ENCODE assay signal across 23 cellular contexts in genomic region chr10:89980166-89980565, GRCh38.
"Had no signal": no experiment of that assay in that cellular context is flagged by ENCODE, and none has a peak within 500 bp of the region (broad histone marks: within the 10 kb centered on the region; RNA-seq: fewer than 3 reads in every experiment).

No MANE protein-coding gene starts in this region.

- H2AFZ ChIP-seq: hepatocyte had no signal

- H3K4me3 ChIP-seq: coronary artery, dorsolateral prefrontal cortex, esophagus muscularis mucosa, gastroesophageal sphincter, heart left ventricle, hepatocyte, left lung, lower lobe of right lung had no signal

- H3K4me3 Mint-ChIP-seq: naive thymus-derived CD4-positive, alpha-beta T cell had no signal

- H3K27ac Mint-ChIP-seq: naive thymus-derived CD4-positive, alpha-beta T cell had no signal

- H3K79me2 ChIP-seq: hepatocyte had no signal

- H3K4me2 ChIP-seq: hepatocyte had no signal

- ATAC-seq: foreskin keratinocyte; gastroesophageal sphincter; heart left ventricle; left cardiac atrium; left lung; left ventricle myocardium superior; lower lobe of right lung; naive thymus-derived CD4-positive, alpha-beta T cell had no signal

- H3K9me3 ChIP-seq: esophagus muscularis mucosa, gastroesophageal sphincter, heart left ventricle, left lung, lower lobe of right lung had no signal

- H3K4me1 ChIP-seq: esophagus muscularis mucosa, gastroesophageal sphincter, heart left ventricle, left lung, lower lobe of right lung had no signal

- H3K36me3 ChIP-seq: esophagus muscularis mucosa, gastroesophageal sphincter, heart left ventricle, left lung, lower lobe of right lung had no signal

- H3K4me1 Mint-ChIP-seq: naive thymus-derived CD4-positive, alpha-beta T cell had no signal

- H3K36me3 Mint-ChIP-seq: naive thymus-derived CD4-positive, alpha-beta T cell had no signal

- FAIRE-seq: colon, endothelial cell of umbilical vein, frontal cortex, islet of Langerhans, keratinocyte had no signal

- H3K27me3 ChIP-seq: esophagus muscularis mucosa, foreskin keratinocyte, gastroesophageal sphincter, heart left ventricle, hepatocyte, left lung had no signal

- DNase-seq: dermis blood vessel endothelial cell; dorsolateral prefrontal cortex; effector CD4-positive, alpha-beta T cell; effector memory CD4-positive, alpha-beta T cell; foreskin keratinocyte; heart left ventricle; hypothalamus; left cardiac atrium; left lung; left ventricle myocardium superior; lower lobe of right lung; mesenchymal stem cell; midbrain; naive thymus-derived CD4-positive, alpha-beta T cell had no signal

- H3K27ac ChIP-seq: coronary artery, dorsolateral prefrontal cortex, esophagus muscularis mucosa, foreskin keratinocyte, gastroesophageal sphincter, heart left ventricle, hepatocyte, left lung, lower lobe of right lung had no signal
